40 cellular contexts compared by ENCODE assay signal in the genomic region with DNA sequence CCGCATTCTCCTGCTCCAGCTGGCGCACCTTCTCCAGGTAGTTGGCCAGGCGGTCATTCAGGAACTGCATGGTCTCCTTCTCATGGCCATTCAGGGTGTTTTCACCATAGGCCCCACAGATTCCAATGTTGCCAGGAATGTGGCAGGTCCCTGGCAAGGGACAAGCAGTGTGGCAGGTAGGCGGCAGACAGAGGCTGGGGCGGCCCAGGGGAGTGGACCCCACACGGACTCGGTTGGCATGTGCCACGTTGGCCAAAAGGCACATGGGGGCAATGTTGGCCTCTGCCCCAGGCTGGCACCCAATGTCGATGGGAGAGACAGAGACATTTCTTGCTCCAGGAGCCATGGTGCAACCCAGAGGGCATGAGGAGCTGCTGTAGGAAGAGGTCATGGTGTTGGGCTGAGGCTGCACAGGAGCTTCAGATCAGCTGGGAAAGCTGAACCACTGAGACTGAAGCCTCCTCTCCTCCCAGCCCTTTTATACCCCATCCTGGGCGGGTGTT. TPM values are rescaled to one million over a fixed set of nuclear protein-coding genes. Genes with fewer than 3 reads are reported as not detected.
"Had no signal": no experiment of that assay in that cellular context is flagged by ENCODE, and none has a peak within 500 bp of the region (broad histone marks: within the 10 kb centered on the region; RNA-seq: fewer than 3 reads in every experiment).

A gene (minus strand): TSS at position 453 of the 503 bp plus-strand sequence. CDS start 62 bp downstream, at position 391.

- H3K36me3 ChIP-seq: MG63 had no signal

- H3K4me3 ChIP-seq: MG63 had no signal

- DNase-seq: Kasumi-1, MG63, MM.1S, MV-4-11, NCI-H1048, NCI-H1092, NCI-H1092 treated with DMSO at 0.1 percent for 48 hours, NCI-H1105, NCI-H1105 treated with DMSO at 0.1 percent for 48 hours, NCI-H1417, NCI-H1417 treated with DMSO at 0.1 percent for 48 hours, NCI-H1436, NCI-H1436 treated with DMSO at 0.1 percent for 48 hours, NCI-H146, NCI-H1694, NCI-H1694 treated with DMSO at 0.1 percent for 48 hours, NCI-H187, NCI-H187 treated with DMSO at 0.1 percent for 48 hours, NCI-H1930, NCI-H2029, NCI-H2029 treated with DMSO at 0.1 percent for 48 hours, NCI-H2081, NCI-H2081 treated with DMSO at 0.1 percent for 48 hours, NCI-H2107, NCI-H2171, NCI-H2171 treated with DMSO at 0.1 percent for 48 hours, NCI-H2227 treated with DMSO at 0.1 percent for 48 hours, NCI-H226, NCI-H345, NCI-H446, NCI-H446 treated with DMSO at 0.1 percent for 48 hours, NCI-H510A, NCI-H510A treated with DMSO at 0.1 percent for 48 hours, NCI-H524, NCI-H524 treated with DMSO at 0.1 percent for 48 hours, NCI-H526 had no signal

- H3K27me3 ChIP-seq: MG63 had no signal

RNA-seq across cellular contexts. Expression of the gene that starts here (rescaled TPM):
- total RNA-seq: LHCN-M2, M059J, MCF 10A, NCI-H460 had no signal
